ENCODE assay signal across 1 cellular context in the genomic region with DNA sequence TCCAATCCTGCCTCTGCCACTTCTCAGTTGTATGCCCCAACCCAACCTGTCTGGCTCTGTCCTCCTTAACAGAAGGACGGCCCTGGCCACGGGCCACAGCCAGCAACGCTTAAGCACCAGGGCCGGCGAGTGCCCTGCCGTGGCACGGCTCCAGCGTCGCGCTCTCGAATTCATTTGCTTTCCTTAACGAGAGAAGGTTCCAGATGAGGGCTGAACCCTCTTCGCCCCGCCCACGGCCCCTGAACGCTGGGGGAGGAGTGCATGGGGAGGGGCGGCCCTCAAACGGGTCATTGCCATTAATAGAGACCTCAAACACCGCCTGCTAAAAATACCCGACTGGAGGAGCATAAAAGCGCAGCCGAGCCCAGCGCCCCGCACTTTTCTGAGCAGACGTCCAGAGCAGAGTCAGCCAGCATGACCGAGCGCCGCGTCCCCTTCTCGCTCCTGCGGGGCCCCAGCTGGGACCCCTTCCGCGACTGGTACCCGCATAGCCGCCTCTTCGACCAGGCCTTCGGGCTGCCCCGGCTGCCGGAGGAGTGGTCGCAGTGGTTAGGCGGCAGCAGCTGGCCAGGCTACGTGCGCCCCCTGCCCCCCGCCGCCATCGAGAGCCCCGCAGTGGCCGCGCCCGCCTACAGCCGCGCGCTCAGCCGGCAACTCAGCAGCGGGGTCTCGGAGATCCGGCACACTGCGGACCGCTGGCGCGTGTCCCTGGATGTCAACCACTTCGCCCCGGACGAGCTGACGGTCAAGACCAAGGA.
TF ChIP-seq lines count a peak whose summit lies in the region.

A gene (plus strand): TSS at position 375 of the 758 bp plus-strand sequence. CDS start 40 bp downstream, at position 415.

TF ChIP-seq in WTC11, 78 proteins besides CTCF, POLR2A, EP300 and RAD21 (continued from another document):
- TF ChIP-seq, protein P1, sequence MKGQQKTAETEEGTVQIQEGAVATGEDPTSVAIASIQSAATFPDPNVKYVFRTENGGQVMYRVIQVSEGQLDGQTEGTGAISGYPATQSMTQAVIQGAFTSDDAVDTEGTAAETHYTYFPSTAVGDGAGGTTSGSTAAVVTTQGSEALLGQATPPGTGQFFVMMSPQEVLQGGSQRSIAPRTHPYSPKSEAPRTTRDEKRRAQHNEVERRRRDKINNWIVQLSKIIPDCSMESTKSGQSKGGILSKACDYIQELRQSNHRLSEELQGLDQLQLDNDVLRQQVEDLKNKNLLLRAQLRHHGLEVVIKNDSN (CRISPR knock-in tag; IDR thresholded peaks at IDR 0.05) = peak; percentile 40; the same call in 1 of the 2 replicates
- TF ChIP-seq TEAD4 (CRISPR knock-in tag; IDR thresholded peaks at IDR 0.05) (no peak; the same call in 1 of the 2 replicates), MXD4 (CRISPR knock-in tag; IDR thresholded peaks at IDR 0.05; ENCODE audit: borderline replicate concordance) (no peak), ZBTB21 (CRISPR knock-in tag; IDR thresholded peaks at IDR 0.05; ENCODE audit: borderline replicate concordance) (no peak), ATF1 (CRISPR knock-in tag; IDR thresholded peaks at IDR 0.05) (no peak), IRF2 (CRISPR knock-in tag; IDR thresholded peaks at IDR 0.05; ENCODE audit: borderline replicate concordance, low read depth) (no peak), SP1 (CRISPR knock-in tag; conservative IDR thresholded peaks at IDR 0.05) (peak; percentile 70)
- TF ChIP-seq, protein P2, sequence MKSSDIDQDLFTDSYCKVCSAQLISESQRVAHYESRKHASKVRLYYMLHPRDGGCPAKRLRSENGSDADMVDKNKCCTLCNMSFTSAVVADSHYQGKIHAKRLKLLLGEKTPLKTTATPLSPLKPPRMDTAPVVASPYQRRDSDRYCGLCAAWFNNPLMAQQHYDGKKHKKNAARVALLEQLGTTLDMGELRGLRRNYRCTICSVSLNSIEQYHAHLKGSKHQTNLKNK (CRISPR knock-in tag; IDR thresholded peaks at IDR 0.05) = no peak
- TF ChIP-seq, protein P3, sequence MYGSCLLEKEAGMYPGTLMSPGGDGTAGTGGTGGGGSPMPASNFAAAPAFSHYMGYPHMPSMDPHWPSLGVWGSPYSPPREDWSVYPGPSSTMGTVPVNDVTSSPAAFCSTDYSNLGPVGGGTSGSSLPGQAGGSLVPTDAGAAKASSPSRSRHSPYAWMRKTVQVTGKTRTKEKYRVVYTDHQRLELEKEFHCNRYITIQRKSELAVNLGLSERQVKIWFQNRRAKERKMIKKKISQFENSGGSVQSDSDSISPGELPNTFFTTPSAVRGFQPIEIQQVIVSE (CRISPR knock-in tag; IDR thresholded peaks at IDR 0.05; ENCODE audit: borderline replicate concordance) = no peak
